ENCODE assay signal across 27 cellular contexts in genomic region chr22:33728847-33729246, GRCh38.
"Had no signal": no experiment of that assay in that cellular context is flagged by ENCODE, and none has a peak within 500 bp of the region (broad histone marks: within the 10 kb centered on the region; RNA-seq: fewer than 3 reads in every experiment).

No MANE protein-coding gene starts in this region.

- FAIRE-seq: urothelium cell line had no signal

- DNase-seq: stimulated activated CD4-positive, alpha-beta T cell treated with anti-CD3 and anti-CD28 coated beads, Interleukin-2, amount 100 ng/mL, for 48 hours; stimulated activated CD4-positive, alpha-beta T cell treated with anti-CD3 and anti-CD28 coated beads, Interleukin-4, amount 100 ng/mL, for 1 hour; stimulated activated CD4-positive, alpha-beta T cell treated with anti-CD3 and anti-CD28 coated beads, Interleukin-4, amount 100 ng/mL, for 24 hours; stimulated activated CD4-positive, alpha-beta T cell treated with anti-CD3 and anti-CD28 coated beads, Interleukin-4, amount 100 ng/mL, for 4 hours; stimulated activated CD8-positive, alpha-beta memory T cell treated with anti-CD3 and anti-CD28 coated beads, Interleukin-4, amount 100 ng/mL, for 48 hours; stimulated activated naive B cell treated with anti-CD40 and anti-IgM and Interleukin-4, amounts not matched to agents 10 μg/mL and 1 μg/mL and 100 μg/mL, for 72 hours; stimulated activated naive CD4-positive, alpha-beta T cell; stimulated activated naive CD4-positive, alpha-beta T cell treated with Interleukin-2 at 50 U/mL for 16 hours; stimulated activated naive CD8-positive, alpha-beta T cell treated with anti-CD3 and anti-CD28 coated beads, Interleukin-15, amount 100 ng/mL, for 72 hours; stimulated activated naive CD8-positive, alpha-beta T cell treated with anti-CD3 and anti-CD28 coated beads, Interleukin-15, Interleukin-2, amounts not matched to agents 100 U/mL and 50 U/mL, for 24 hours; stomach; substantia nigra; testis; thyroid gland; tibial artery; transverse colon; trophoblast cell; upper lobe of left lung; upper lobe of right lung; uterus had no signal

- H3K36me3 ChIP-seq: stomach, suprapubic skin, thoracic aorta, thyroid gland, tibial artery, tibial nerve, transverse colon, upper lobe of left lung, upper lobe of right lung, uterus, vagina had no signal

- H3K4me1 ChIP-seq: testis, thyroid gland, upper lobe of left lung had no signal

- H3K9me3 ChIP-seq: stomach, suprapubic skin, testis, thoracic aorta, thyroid gland, tibial artery, tibial nerve, transverse colon, upper lobe of left lung, upper lobe of right lung, uterus, vagina had no signal

- H3K27me3 ChIP-seq: stomach, suprapubic skin, testis, thyroid gland, tibial artery, tibial nerve, transverse colon, upper lobe of left lung, upper lobe of right lung, uterus, vagina had no signal

- H3K27ac ChIP-seq: stomach, suprapubic skin, testis, thoracic aorta, thyroid gland, tibial artery, tibial nerve, transverse colon, upper lobe of left lung, upper lobe of right lung, uterus, vagina had no signal

- ATAC-seq: stimulated activated effector memory CD8-positive, alpha-beta T cell treated with anti-CD3 and anti-CD28 coated beads, Interleukin-12 subunit alpha, Interleukin-12 subunit beta, amount 100 ng/mL, for 72 hours; stimulated activated memory B cell treated with anti-CD40 and anti-IgM and Interleukin-4, amounts not matched to agents 10 μg/mL and 1 μg/mL and 100 μg/mL, for 72 hours; stimulated activated naive B cell treated with anti-CD40 and anti-IgM and Interleukin-4, amounts not matched to agents 10 μg/mL and 1 μg/mL and 100 μg/mL, for 72 hours; stimulated activated naive CD8-positive, alpha-beta T cell treated with anti-CD3 and anti-CD28 coated beads, Interleukin-15, amount 100 ng/mL, for 72 hours; stimulated activated naive CD8-positive, alpha-beta T cell treated with anti-CD3 and anti-CD28 coated beads, Interleukin-15, Interleukin-2, amounts not matched to agents 100 U/mL and 50 U/mL, for 24 hours; upper lobe of right lung had no signal

- H3K4me3 ChIP-seq: stomach, suprapubic skin, testis, thoracic aorta, thyroid gland, tibial artery, tibial nerve, transverse colon, upper lobe of left lung, upper lobe of right lung, uterus, vagina had no signal
